ENCODE assay signal across 31 cellular contexts in the genomic region with DNA sequence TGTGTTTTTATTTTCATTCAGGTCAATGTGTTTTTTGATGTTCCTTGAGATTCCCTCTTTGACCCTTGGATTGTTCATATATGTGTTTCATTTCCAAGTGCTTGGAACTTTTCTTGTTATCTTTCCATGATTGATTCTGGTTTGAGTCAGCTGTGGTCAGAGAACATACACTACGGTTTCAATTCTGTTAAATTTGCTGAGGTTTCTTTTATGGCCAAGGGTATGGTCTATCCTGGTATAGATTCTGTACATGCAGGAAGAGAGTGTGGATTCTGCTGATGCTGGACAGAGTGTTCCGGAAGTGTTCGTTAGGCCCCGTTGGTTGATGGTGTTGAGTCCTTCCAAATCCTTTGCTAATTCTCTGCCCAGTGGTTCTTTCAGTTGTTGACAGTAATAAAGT.
"Had no signal": no experiment of that assay in that cellular context is flagged by ENCODE, and none has a peak within 500 bp of the region (broad histone marks: within the 10 kb centered on the region; RNA-seq: fewer than 3 reads in every experiment).

No MANE protein-coding gene starts in this region.

- H3K36me3 Mint-ChIP-seq: activated naive CD4-positive, alpha-beta T cell treated with anti-CD3 and anti-CD28 coated beads, Interleukin-2, amount 50 U/mL, for 72 hours had no signal

- DNase-seq: activated B cell treated with CpG ODN at 0.5 μM for 24 hours; activated CD4-positive, alpha-beta T cell treated with anti-CD3 and anti-CD28 coated beads for 48 hours; activated CD4-positive, alpha-beta T cell treated with anti-CD3 and anti-CD28 coated beads, Interleukin-2, amount 50 U/mL, for 1 hour; activated CD4-positive, alpha-beta T cell treated with anti-CD3 and anti-CD28 coated beads, Interleukin-2, amount 50 U/mL, for 48 hours; activated CD8-positive, alpha-beta memory T cell treated with anti-CD3 and anti-CD28 coated beads for 24 hours; activated CD8-positive, alpha-beta T cell treated with anti-CD3 and anti-CD28 coated beads for 36 hours; activated gamma-delta T cell; activated naive CD4-positive, alpha-beta T cell; activated naive CD4-positive, alpha-beta T cell treated with anti-CD3 and anti-CD28 coated beads, Interleukin-2, amount 10 ng/mL, durations not matched to agents 7 days and 5 days; activated naive CD8-positive, alpha-beta T cell treated with anti-CD3 and anti-CD28 coated beads, Interleukin-2, amount 10 ng/mL, durations not matched to agents 7 days and 5 days; activated T-cell treated with anti-CD3 and anti-CD28 coated beads, Interleukin-2, amount 50 U/mL, for 48 hours; brain microvascular endothelial cell; effector memory CD4-positive, alpha-beta T cell; endodermal cell; foreskin keratinocyte; gastrocnemius medialis; glutamatergic neuron; heart left ventricle; T-helper 1 cell; T-helper 17 cell; T1000; WERI-Rb-1 had no signal

- H3K27ac ChIP-seq: ascending aorta, brain microvascular endothelial cell, coronary artery, foreskin keratinocyte, gastrocnemius medialis, heart left ventricle, WERI-Rb-1 had no signal

- H3K4me1 ChIP-seq: gastrocnemius medialis had no signal

- H3K4me3 Mint-ChIP-seq: activated B cell treated with CpG ODN at 0.5 μM for 24 hours; activated CD8-positive, alpha-beta T cell treated with anti-CD3 and anti-CD28 coated beads for 36 hours; activated naive CD4-positive, alpha-beta T cell treated with anti-CD3 and anti-CD28 coated beads, Interleukin-2, amount 10 ng/mL, durations not matched to agents 7 days and 5 days; activated naive CD8-positive, alpha-beta T cell treated with anti-CD3 and anti-CD28 coated beads, Interleukin-2, amount 10 ng/mL, durations not matched to agents 7 days and 5 days; central memory CD8-positive, alpha-beta T cell; dendritic cell treated with granulocyte-macrophage colony-stimulating factor and Interleukin-4, amounts not matched to agents 40 ng/mL and 50 ng/mL, for 4 days; endodermal cell; T-helper 17 cell; T-helper 2 cell treated with Interferon-gamma antibody and Interleukin-4, amounts not matched to agents 5 μg/mL and 100 μg/mL, for 36 hours had no signal

- ATAC-seq: activated CD4-positive, CD25-positive, alpha-beta regulatory T cell treated with anti-CD3 and anti-CD28 coated beads, Interleukin-2, amount 50 U/mL, for 24 hours; activated CD8-positive, alpha-beta T cell treated with anti-CD3 and anti-CD28 coated beads for 36 hours; activated naive CD4-positive, alpha-beta T cell treated with anti-CD3 and anti-CD28 coated beads, Interleukin-2, amount 50 U/mL, for 72 hours; esophagus mucosa; foreskin keratinocyte; gastrocnemius medialis; heart left ventricle; T-helper 17 cell had no signal

- H3K9me3 ChIP-seq: ascending aorta, gastrocnemius medialis, heart left ventricle had no signal

- H3K27me3 Mint-ChIP-seq: T-helper 17 cell had no signal

- H3K9me3 Mint-ChIP-seq: activated B cell treated with CpG ODN at 0.5 μM for 24 hours; activated CD8-positive, alpha-beta T cell treated with anti-CD3 and anti-CD28 coated beads for 36 hours; activated naive CD4-positive, alpha-beta T cell treated with anti-CD3 and anti-CD28 coated beads, Interleukin-2, amount 10 ng/mL, durations not matched to agents 7 days and 5 days; activated naive CD4-positive, alpha-beta T cell treated with anti-CD3 and anti-CD28 coated beads, Interleukin-2, amount 50 U/mL, for 72 hours; dendritic cell treated with granulocyte-macrophage colony-stimulating factor and Interleukin-4, amounts not matched to agents 40 ng/mL and 50 ng/mL, for 4 days; endodermal cell had no signal

- H3K4me1 Mint-ChIP-seq: endodermal cell had no signal

- H3K27ac Mint-ChIP-seq: activated B cell treated with CpG ODN at 0.5 μM for 24 hours; activated CD8-positive, alpha-beta T cell treated with anti-CD3 and anti-CD28 coated beads for 36 hours; activated naive CD4-positive, alpha-beta T cell treated with anti-CD3 and anti-CD28 coated beads, Interleukin-2, amount 10 ng/mL, durations not matched to agents 7 days and 5 days; activated naive CD4-positive, alpha-beta T cell treated with anti-CD3 and anti-CD28 coated beads, Interleukin-2, amount 50 U/mL, for 72 hours; activated naive CD8-positive, alpha-beta T cell treated with anti-CD3 and anti-CD28 coated beads, Interleukin-2, amount 10 ng/mL, durations not matched to agents 7 days and 5 days; dendritic cell treated with granulocyte-macrophage colony-stimulating factor and Interleukin-4, amounts not matched to agents 40 ng/mL and 50 ng/mL, for 4 days; endodermal cell; T-helper 2 cell treated with Interferon-gamma antibody and Interleukin-4, amounts not matched to agents 5 μg/mL and 100 μg/mL, for 36 hours had no signal

- H3K27me3 ChIP-seq: ascending aorta, brain microvascular endothelial cell, foreskin keratinocyte had no signal

- H3K36me3 ChIP-seq: ascending aorta, brain microvascular endothelial cell, gastrocnemius medialis, heart left ventricle, WERI-Rb-1 had no signal

- H3K4me3 ChIP-seq: ascending aorta, coronary artery, dorsolateral prefrontal cortex, gastrocnemius medialis, heart left ventricle had no signal
